8 cellular contexts compared by ENCODE assay signal in genomic region chr2:20507166-20507692, GRCh38.
DNase-seq lines count a peak whose midpoint lies in the region; ATAC-seq and TF ChIP-seq lines count a peak whose summit lies in the region.

No MANE protein-coding gene starts in this region.

- no peak overlapping the region for H3K4me3 ChIP-seq in esophagus muscularis mucosa

- peak overlapping the region in 1 of 4 donors; percentile 37 for H3K27ac ChIP-seq in esophagus muscularis mucosa (replicated peaks in 1 of 4)

- intact Hi-C loops in esophagus muscularis mucosa (cut with DNase I): no loop called here

- no peaks in the 10 kb centered on the region for H3K36me3 ChIP-seq in esophagus muscularis mucosa

- peaks cover 0 to 10% (median 9%) of the 10 kb centered on the region in 4 donors for H3K4me1 ChIP-seq in esophagus muscularis mucosa

- no peak for TF ChIP-seq CTCF in esophagus muscularis mucosa (IDR thresholded peaks at IDR 0.05)

- peak; percentile 90 for ATAC-seq in HG03060 (IDR thresholded peaks at IDR 0.05; ENCODE audit: low read depth, unreplicated experiment)

- TF ChIP-seq POLR2A in esophagus muscularis mucosa (IDR thresholded peaks at IDR 0.05; ENCODE audit: low read depth): no peak

- 73% methylated on average over 5 of the region's 5 CpGs for whole genome bisulfite sequencing in esophagus muscularis mucosa

- in situ Hi-C loops in SK-MEL-5 (cut with HindIII; ENCODE audit: low pct_unique_long_range_greater_than_20kb, low sequenced_read_pairs): no loop called here

- H3K9me3 ChIP-seq in esophagus muscularis mucosa: no peaks in the 10 kb centered on the region

- TF ChIP-seq EP300 in esophagus muscularis mucosa (IDR thresholded peaks at IDR 0.05): no peak

- peak; percentile 15 for DNase-seq in stimulated activated CD4-positive, alpha-beta T cell treated with anti-CD3 and anti-CD28 coated beads, Interleukin-1b, Interleukin-23, amount 100 ng/mL, for 48 hours
- DNase-seq in stimulated activated CD4-positive, alpha-beta T cell treated with anti-CD3 and anti-CD28 coated beads, Interleukin-12 subunit alpha, Interleukin-12 subunit beta, amount 100 ng/mL, for 4 hours: no peak
- DNase-seq in SK-MEL-5 (ENCODE audit: low read depth, low spot score) (peak; percentile 54), esophagus muscularis mucosa (ENCODE audit: extremely low spot score) (no peak), LoVo (ENCODE audit: low spot score) (no peak)
- DNase-seq in stimulated activated CD8-positive, alpha-beta memory T cell treated with anti-CD3 and anti-CD28 coated beads, Interleukin-4, amount 100 ng/mL, for 48 hours: peak; percentile 36
- DNase-seq in activated naive CD4-positive, alpha-beta T cell (lab: John Stamatoyannopoulos, UW): no peak

- H3K27me3 ChIP-seq in esophagus muscularis mucosa: no peaks in the 10 kb centered on the region

Comparison
In these comparisons a context has a peak if more than half of its experiments do, and no peak if none do; other contexts are left out.
1. DNase-seq: peak in stimulated activated CD4-positive, alpha-beta T cell treated with anti-CD3 and anti-CD28 coated beads, Interleukin-1b, Interleukin-23, amount 100 ng/mL, for 48 hours (single experiment), SK-MEL-5 (single experiment) and stimulated activated CD8-positive, alpha-beta memory T cell treated with anti-CD3 and anti-CD28 coated beads, Interleukin-4, amount 100 ng/mL, for 48 hours (single experiment); none in stimulated activated CD4-positive, alpha-beta T cell treated with anti-CD3 and anti-CD28 coated beads, Interleukin-12 subunit alpha, Interleukin-12 subunit beta, amount 100 ng/mL, for 4 hours (single experiment), esophagus muscularis mucosa (single experiment), activated naive CD4-positive, alpha-beta T cell (0 of 4) and LoVo (single experiment).